In genomic region chr7:90178592-90179279, GRCh38 we compare ENCODE assay signal across 8 cellular contexts. TPM values are rescaled to one million over a fixed set of nuclear protein-coding genes. Genes with fewer than 3 reads are reported as not detected.
DNase-seq lines count a peak whose midpoint lies in the region; ATAC-seq, FAIRE-seq and TF ChIP-seq lines count a peak whose summit lies in the region.

No MANE protein-coding gene starts in this region.

- intact Hi-C loops in GM12878 (cut with micrococcal nuclease; ENCODE audit: unreplicated experiment) = loop anchor here (2.0 kb wide), 1 partner anchor 64 kb away; no protein-coding TSS in a partner anchor
- intact Hi-C loops in spleen (cut with DNase I; ENCODE audit: low total_unique reads) = no loop called here

- WGBS in GM12878 (ENCODE audit: insufficient coverage, insufficient replicate concordance, low lambda C conversion rate, missing lambda C conversion rate) = 45% methylated on average over 6 of the region's 6 CpGs
- WGBS in spleen, 5 donors = 59 to 75% (median 63%) methylated on average over 6 of the region's 6 CpGs

- FAIRE-seq in H54 (lab: Jason Lieb, UNC) = peak; percentile 92
- peak; percentile 78 for FAIRE-seq in GM12878 (lab: Jason Lieb, UNC)
- no peak for FAIRE-seq in GM12892 (lab: Jason Lieb, UNC)

- peak; percentile 98 for ATAC-seq in GM18517 (IDR thresholded peaks at IDR 0.05; ENCODE audit: unreplicated experiment)
- ATAC-seq in GM12878 = peak; percentile 95

- TF ChIP-seq RAD21 in GM12878 (IDR thresholded peaks at IDR 0.05; ENCODE audit: insufficient read depth, low read depth, low read length) = no peak

- no peaks in the 10 kb centered on the region for H3K36me3 ChIP-seq in GM12878 (ENCODE audit: control insufficient read depth in 2 of 2, insufficient read depth in 2 of 2, low read length in 1 of 2)
- no peaks in the 10 kb centered on the region for H3K36me3 ChIP-seq in spleen

- TF ChIP-seq EP300 in GM12878 (IDR thresholded peaks at IDR 0.05; ENCODE audit: borderline replicate concordance in 1 of 2, control insufficient read depth in 1 of 2, low read depth in 2 of 2, low read length in 2 of 2) = peak in 1 of 2 experiments; percentile 80; a peak in 1 of 4 replicates

- no peak overlapping the region for H2AFZ ChIP-seq in GM12878 (ENCODE audit: control insufficient read depth, low read depth, low read length)

- H4K20me1 ChIP-seq in GM12878 (ENCODE audit: control insufficient read depth, insufficient read depth) = no peaks in the 10 kb centered on the region

- H3K79me2 ChIP-seq in GM12878 (ENCODE audit: control insufficient read depth, insufficient read depth, low read length) = no peaks in the 10 kb centered on the region

- TF ChIP-seq POLR2A in H54 (IDR thresholded peaks at IDR 0.05; ENCODE audit: low read depth, low read length) (no peak), GM12878 (IDR thresholded peaks at IDR 0.05; ENCODE audit: low read depth, low read length) (no peak), spleen (IDR thresholded peaks at IDR 0.05) (no peak), GM12892 (IDR thresholded peaks at IDR 0.05; ENCODE audit: low read depth, low read length) (no peak)

- no TSS peak for BruUV-seq in GM12878 (replicated peaks; lab: Mats Ljungman, UMichigan)

- H3K27me3 ChIP-seq in GM12878 (replicated peaks in 1 of 2; ENCODE audit: control insufficient read depth in 2 of 2, insufficient read depth in 2 of 2, low read length in 1 of 2) = no peaks in the 10 kb centered on the region
- no peaks in the 10 kb centered on the region for H3K27me3 ChIP-seq in spleen (replicated peaks in 1 of 7)

- SMC1A ChIA-PET in GM12878 (lab: Charles Lee; ENCODE audit: uncharacterized antibody, unreplicated experiment) = interaction anchor here (1.0 to 7.8 kb wide), 22 partner anchors 9 to 85 kb away, joined by 3 to 58 read pairs (median 6); partner anchors contain the start of genes CFAP69, STEAP1 and STEAP2

- peak; percentile 40 for DNase-seq in H54 (ENCODE audit: insufficient read length, low spot score)
- peak; percentile 98 for DNase-seq in LHCN-M2 (ENCODE audit: low read depth)
- DNase-seq in GM12878 (ENCODE audit: low read depth, low spot score) = peak; percentile 65
- no peak for DNase-seq in spleen
- no peak for DNase-seq in ureter (ENCODE audit: low spot score)
- DNase-seq in GM12892 (ENCODE audit: insufficient read length) = no peak
- DNase-seq in activated gamma-delta T cell treated with Interleukin-2 at 50 U/mL for 16 hours = no peak

- in situ Hi-C loops in GM12878 (cut with MboI) = no loop called here

- H3K4me3 ChIP-seq in GM12878 = no peak overlapping the region
- H3K4me3 ChIP-seq in spleen = no peak overlapping the region

- H3K27ac ChIP-seq in GM12878 (ENCODE audit: control insufficient read depth, insufficient read depth) (peak overlapping the region; percentile 19), spleen (peak overlapping the region in 7 of 8 donors; percentile 6 to 77 (median 72))

- TF ChIP-seq CTCF in GM12878 (IDR thresholded peaks at IDR 0.05 in 2 of 3, conservative IDR thresholded peaks at IDR 0.05 in 1 of 3; ENCODE audit: control insufficient read depth in 2 of 3, extremely low read depth in 1 of 3, insufficient read depth in 1 of 3, low read depth in 3 of 3, low read length in 3 of 3) (no peak), spleen (IDR thresholded peaks at IDR 0.05 in 8 of 11, conservative IDR thresholded peaks at IDR 0.05 in 3 of 11) (no peak)

- POLR2A ChIA-PET in GM12878 (lab: Charles Lee) = interaction anchor here (0.9 to 2.5 kb wide), 13 partner anchors 8 to 64 kb away, joined by 3 to 17 read pairs (median 5); partner anchors contain the start of gene STEAP2

- peaks cover 13% of the 10 kb centered on the region; the same call in 2 of the 3 replicates for H3K9me3 ChIP-seq in GM12878 (replicated peaks; ENCODE audit: control insufficient read depth, insufficient read depth, low read length)
- peaks cover 0 to 14% (median 5%) of the 10 kb centered on the region in 8 donors for H3K9me3 ChIP-seq in spleen

- CTCF ChIA-PET in GM12878 (lab: Yijun Ruan, JAX) = interaction anchor here (0.7 to 1.7 kb wide), 10 partner anchors 8 to 249 kb away, joined by 3 to 9 read pairs (median 4); partner anchors contain the start of genes STEAP1 and STEAP2

- H3K9ac ChIP-seq in GM12878 (ENCODE audit: control insufficient read depth, insufficient read depth, low read length) = no peak overlapping the region

- H3K4me1 ChIP-seq in GM12878 (ENCODE audit: control insufficient read depth, insufficient read depth, low read length) (peaks cover 23% of the 10 kb centered on the region), spleen (peaks cover 0 to 20% (median 4%) of the 10 kb centered on the region in 6 donors)

- RAD21 ChIA-PET in GM12878 (lab: Charles Lee; ENCODE audit: unreplicated experiment) = interaction anchor here (0.9 to 2.2 kb wide), 17 partner anchors 9 to 85 kb away, joined by 3 to 18 read pairs (median 5); partner anchors contain the start of genes STEAP1 and STEAP2

- 0 out of 2 replicates have a peak overlapping the region, but pooled peaks have one; percentile 7 for H3K4me2 ChIP-seq in GM12878 (ENCODE audit: control insufficient read depth, insufficient read depth)

TF ChIP-seq in GM12878, 131 proteins besides CTCF, POLR2A, EP300 and RAD21 (continues in another document):
- TF ChIP-seq CHD1 (IDR thresholded peaks at IDR 0.05; ENCODE audit: low read depth, low read length) = no peak
- no peak for TF ChIP-seq CBX5 (IDR thresholded peaks at IDR 0.05; ENCODE audit: low read depth)
- no peak for TF ChIP-seq NKRF (conservative IDR thresholded peaks at IDR 0.05)
- TF ChIP-seq SIX5 (IDR thresholded peaks at IDR 0.05; ENCODE audit: low read depth, low read length, severe bottlenecking) = no peak

RNA-seq across cellular contexts. Expression of gene STEAP1, which starts 24.5 kb away (rescaled TPM):
- total RNA-seq in LHCN-M2 (2014; rRNA removed) (33.7 and 41.3 TPM in 2 replicates), GM12878 (2014; rRNA removed) (3.4 and 4.6 TPM in 2 replicates), GM12878 (2014; rRNA removed; fragmentation: Illumina TruSeq; extraction: Trizol) (4.5 and 4.8 TPM in 2 replicates), GM12878 (2021) (2.1 and 3.2 TPM in 2 replicates), spleen (10 to 100 TPM in 1 of 7 donors, 1 to 10 TPM in 6; 1.5 to 12.3 (median 4.4) TPM), ureter (20.5 TPM)
- polyA plus RNA-seq in LHCN-M2 (2012) = 4.9 TPM
- total RNA-seq in GM12878 (2013; cell fraction: nucleolus; rRNA removed) = 33.1 and 35.4 TPM in 2 replicates
- polyA plus RNA-seq in GM12878 (2011; ENCODE audit: low read depth) = 0.50 TPM
- polyA plus RNA-seq in GM12878 (2011; rRNA removed) (44.6 and 67.7 TPM in 2 replicates), GM12878 (2014; fragmentation: Illumina TruSeq; extraction: Trizol) (5.1 and 6.4 TPM in 2 replicates), GM12878 (2014; fragmentation: Nextera tagmentation; extraction: Ambion mirVana) (1 to 10 TPM; 5.3 to 8.9 TPM), GM12878 (2014; rRNA removed) (4.1 and 4.7 TPM in 2 replicates), GM12878 (2016; fragmentation: Nextera tagmentation; extraction: Ambion mirVana) (1 to 10 TPM; 2.6 to 4.1 TPM), spleen (1 to 10 TPM in 2 of 3 donors, under 1 TPM in 1; 0.67 to 1.7 (median 1.7) TPM)
- 21.2 and 22.4 TPM in 2 replicates for polyA plus RNA-seq in GM12878 (2011; cell fraction: cytosol; rRNA removed)
- polyA plus RNA-seq in GM12878 (2011; cell fraction: nucleus; rRNA removed) = 18.4 and 23.5 TPM in 2 replicates
- 0.66 and 0.69 TPM in 2 replicates for polyA plus RNA-seq in GM12878 (2012)
- polyA minus RNA-seq in GM12878 (2011; rRNA and poly(A)+ RNA removed) = 10.7 and 14.3 TPM in 2 replicates
- polyA minus RNA-seq in GM12878 (2011; cell fraction: cytosol; rRNA and poly(A)+ RNA removed) = 4.1 and 6.1 TPM in 2 replicates
- 7.0 and 7.3 TPM in 2 replicates for polyA minus RNA-seq in GM12878 (2011; cell fraction: nucleus; rRNA and poly(A)+ RNA removed)
- polyA plus RNA-seq in GM12892 (2012; ENCODE audit: missing spikeins) = 0.47 TPM

RNA-seq across cellular contexts. Expression of gene STEAP2, which starts 32.8 kb away (rescaled TPM):
- 11.4 and 23.9 TPM in 2 replicates for total RNA-seq in LHCN-M2 (2014; rRNA removed)
- polyA plus RNA-seq in LHCN-M2 (2012) = 1.1 TPM
- total RNA-seq in GM12878 (2013; cell fraction: nucleolus; rRNA removed) = 45.8 and 46.4 TPM in 2 replicates
- total RNA-seq in GM12878 (2014; rRNA removed) = 1.8 and 2.3 TPM in 2 replicates
- total RNA-seq in GM12878 (2014; rRNA removed; fragmentation: Illumina TruSeq; extraction: Trizol) = 2.0 TPM in 2 replicates
- total RNA-seq in GM12878 (2021) = 1.5 and 2.1 TPM in 2 replicates
- 0.12 TPM for polyA plus RNA-seq in GM12878 (2011; ENCODE audit: low read depth)
- polyA plus RNA-seq in GM12878 (2011; rRNA removed) = 17.6 and 25.4 TPM in 2 replicates
- 5.3 and 7.0 TPM in 2 replicates for polyA plus RNA-seq in GM12878 (2011; cell fraction: cytosol; rRNA removed)
- 18.3 and 21.6 TPM in 2 replicates for polyA plus RNA-seq in GM12878 (2011; cell fraction: nucleus; rRNA removed)
- 0.14 TPM in 2 replicates for polyA plus RNA-seq in GM12878 (2012)
- 1.8 and 2.5 TPM in 2 replicates for polyA plus RNA-seq in GM12878 (2014; fragmentation: Illumina TruSeq; extraction: Trizol)
- polyA plus RNA-seq in GM12878 (2014; fragmentation: Nextera tagmentation; extraction: Ambion mirVana) = under 1 TPM; 0.64 to 0.80 TPM
- 1.3 and 1.7 TPM in 2 replicates for polyA plus RNA-seq in GM12878 (2014; rRNA removed)
- polyA plus RNA-seq in GM12878 (2016; fragmentation: Nextera tagmentation; extraction: Ambion mirVana) = 1 to 10 TPM in 1 of 2 experiments, under 1 TPM in 1; 0.81 to 1.2 TPM
- 18.4 and 20.3 TPM in 2 replicates for polyA minus RNA-seq in GM12878 (2011; rRNA and poly(A)+ RNA removed)
- polyA minus RNA-seq in GM12878 (2011; cell fraction: cytosol; rRNA and poly(A)+ RNA removed) = 5.2 and 7.0 TPM in 2 replicates
- polyA minus RNA-seq in GM12878 (2011; cell fraction: nucleus; rRNA and poly(A)+ RNA removed) = 15.4 and 20.6 TPM in 2 replicates
- total RNA-seq in spleen = 10 to 100 TPM in 2 of 7 donors, 1 to 10 TPM in 5; 4.8 to 15.8 (median 6.6) TPM
- 1 to 10 TPM in 2 of 3 donors, under 1 TPM in 1; 0.65 to 1.4 (median 1.1) TPM for polyA plus RNA-seq in spleen
- total RNA-seq in ureter = 47.1 TPM
- polyA plus RNA-seq in GM12892 (2012; ENCODE audit: missing spikeins) = 0.11 TPM

Comparison
In these comparisons a context has a peak if more than half of its experiments do, and no peak if none do; other contexts are left out.
1. DNase-seq: peak in H54 (single experiment), LHCN-M2 (single experiment) and GM12878 (single experiment); none in spleen (single experiment), ureter (single experiment), GM12892 (single experiment) and activated gamma-delta T cell treated with Interleukin-2 at 50 U/mL for 16 hours (single experiment).